In the genomic region with DNA sequence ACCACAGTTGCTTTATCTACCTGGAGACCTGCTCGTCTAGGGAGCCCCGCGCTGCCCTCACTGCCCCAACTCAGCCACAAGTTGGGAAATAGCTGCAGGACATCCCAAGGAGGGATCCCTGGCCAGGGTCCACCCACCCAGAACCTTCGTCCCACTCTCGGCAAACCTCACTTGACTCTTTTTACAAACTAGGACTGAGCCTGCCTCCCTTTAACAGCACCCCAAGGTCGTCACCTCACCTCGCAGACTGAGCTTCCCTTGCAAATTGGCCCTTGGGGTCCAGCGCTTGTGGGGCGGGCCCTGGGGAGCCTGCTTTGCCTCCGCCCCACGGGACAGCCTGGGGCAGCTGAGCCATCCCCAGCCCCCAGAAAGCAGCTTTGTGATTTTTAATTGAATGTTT, we compare ENCODE assay signal across 26 cellular contexts.
"Had no signal": no experiment of that assay in that cellular context is flagged by ENCODE, and none has a peak within 500 bp of the region (broad histone marks: within the 10 kb centered on the region; RNA-seq: fewer than 3 reads in every experiment).

No MANE protein-coding gene starts in this region.

- H3K9me3 ChIP-seq: left lung, lower lobe of right lung, ovary, right atrium auricular region, right lobe of liver, suprapubic skin, thoracic aorta, tibial artery, upper lobe of right lung had no signal

- H3K4me1 ChIP-seq: left lung, lower lobe of right lung, neural progenitor cell, right atrium auricular region, right lobe of liver, suprapubic skin, tibial artery, upper lobe of right lung had no signal

- H2AFZ ChIP-seq: neural progenitor cell had no signal

- H3K27ac ChIP-seq: left lung, lower lobe of right lung, neural progenitor cell, ovary, right atrium auricular region, right lobe of liver, skin epidermis, suprapubic skin, thoracic aorta, tibial artery, upper lobe of right lung had no signal

- H3K4me3 ChIP-seq: left lung, lower lobe of right lung, neural progenitor cell, ovary, right atrium auricular region, right lobe of liver, skin epidermis, suprapubic skin, thoracic aorta, tibial artery, upper lobe of right lung had no signal

- H3K27me3 ChIP-seq: neural progenitor cell, ovary, right atrium auricular region, right lobe of liver, tibial artery had no signal

- H3K36me3 ChIP-seq: left lung, lower lobe of right lung, neural progenitor cell, ovary, right atrium auricular region, right lobe of liver, suprapubic skin, thoracic aorta, tibial artery, upper lobe of right lung had no signal

- H3K4me2 ChIP-seq: neural progenitor cell had no signal

- DNase-seq: hypothalamus; immature natural killer cell; left colon; mammary epithelial cell; mesenchymal stem cell; naive B cell; natural killer cell; nephron progenitor cell; ovary; right lobe of liver; stimulated activated CD4-positive, alpha-beta T cell treated with anti-CD3 and anti-CD28 coated beads, Interleukin-12 subunit alpha, Interleukin-12 subunit beta, amount 100 ng/mL, for 4 hours; stimulated activated CD4-positive, alpha-beta T cell treated with anti-CD3 and anti-CD28 coated beads, Interleukin-15, amount 100 ng/mL, for 24 hours; stimulated activated CD4-positive, alpha-beta T cell treated with anti-CD3 and anti-CD28 coated beads, Interleukin-2, amount 100 ng/mL, for 24 hours; stimulated activated CD4-positive, alpha-beta T cell treated with anti-CD3 and anti-CD28 coated beads, Interleukin-4, amount 100 ng/mL, for 1 hour; stimulated activated naive B cell treated with anti-CD40 and anti-IgM and Interleukin-4, amounts not matched to agents 10 μg/mL and 1 μg/mL and 100 μg/mL, for 72 hours; stimulated activated naive CD8-positive, alpha-beta T cell treated with anti-CD3 and anti-CD28 coated beads, Interleukin-15, Interleukin-2, amounts not matched to agents 100 U/mL and 50 U/mL, for 24 hours; tibial artery; trophoblast cell had no signal

- ATAC-seq: stimulated activated naive B cell treated with anti-CD40 and anti-IgM and Interleukin-4, amounts not matched to agents 10 μg/mL and 1 μg/mL and 100 μg/mL, for 72 hours; stimulated activated naive CD8-positive, alpha-beta T cell treated with anti-CD3 and anti-CD28 coated beads, Interleukin-15, Interleukin-2, amounts not matched to agents 100 U/mL and 50 U/mL, for 24 hours had no signal

- H3K9ac ChIP-seq: neural progenitor cell had no signal
